ENCODE assay signal across 12 cellular contexts in the genomic region with DNA sequence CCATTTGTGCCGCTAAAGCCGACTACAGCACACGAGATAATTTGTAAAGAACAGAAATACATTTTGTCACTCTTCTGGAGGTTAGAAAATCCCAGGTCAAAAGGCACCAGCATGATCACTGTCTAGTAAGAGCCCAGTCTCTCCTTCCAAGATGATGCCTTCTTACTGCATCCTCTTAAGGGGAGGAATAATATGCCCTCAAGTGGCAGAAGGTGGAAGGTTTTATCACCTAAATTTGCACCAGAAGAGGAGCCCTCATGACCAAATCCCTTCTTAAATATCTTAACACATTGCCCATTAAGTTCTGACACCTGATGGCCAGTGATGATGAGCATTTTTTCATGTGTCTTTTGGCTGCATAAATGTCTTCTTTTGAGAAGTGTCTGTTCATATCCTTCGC.
A peak's percentile ranks its signal among the peaks of the same experiment; 100 is the strongest.
DNase-seq lines count a peak whose midpoint lies in the region; ATAC-seq, FAIRE-seq and TF ChIP-seq lines count a peak whose summit lies in the region.
"Had no signal": no experiment of that assay in that cellular context is flagged by ENCODE, and none has a peak within 500 bp of the region (broad histone marks: within the 10 kb centered on the region; RNA-seq: fewer than 3 reads in every experiment).

No MANE protein-coding gene starts in this region.

- H3K9me2 ChIP-seq in OCI-LY1 (ENCODE audit: low read depth, low read length), result no peaks in the 10 kb centered on the region

- H3K4me2 ChIP-seq in OCI-LY1 (ENCODE audit: low read length), result no peak overlapping the region

- H3K9me3 Mint-ChIP-seq in glutamatergic neuron (ENCODE audit: unreplicated experiment), result no peaks in the 10 kb centered on the region

- H3K27me3 Mint-ChIP-seq in glutamatergic neuron (ENCODE audit: unreplicated experiment), result no peaks in the 10 kb centered on the region

- no peaks in the 10 kb centered on the region for H3F3A ChIP-seq in OCI-LY1 (ENCODE audit: insufficient read depth, low read length)

- H3K4me3 ChIP-seq in OCI-LY1 (ENCODE audit: low read depth, low read length, poor library complexity, severe bottlenecking), result no peak overlapping the region
- H3K4me3 ChIP-seq: HAP-1, spleen had no signal

- H3K27me3 ChIP-seq in OCI-LY1 (ENCODE audit: insufficient read depth, low read length), result no peaks in the 10 kb centered on the region
- H3K27me3 ChIP-seq: spleen had no signal

- no peak overlapping the region for H3K27ac ChIP-seq in OCI-LY1 (ENCODE audit: low read depth, low read length, poor library complexity, severe bottlenecking)
- H3K27ac ChIP-seq: spleen had no signal

- H3K4me3 Mint-ChIP-seq in glutamatergic neuron (ENCODE audit: unreplicated experiment), result no peak overlapping the region

- no peaks in the 10 kb centered on the region for H3K4me1 ChIP-seq in OCI-LY1 (ENCODE audit: insufficient read depth, low read length, severe bottlenecking)
- H3K4me1 ChIP-seq: HAP-1, spleen had no signal

- ATAC-seq in HG02798 (IDR thresholded peaks at IDR 0.05; ENCODE audit: poor library complexity, unreplicated experiment) (peak; percentile 58), GM18519 (IDR thresholded peaks at IDR 0.05; ENCODE audit: low FRiP score, unreplicated experiment) (no peak)

- no peaks in the 10 kb centered on the region for H3K36me3 ChIP-seq in OCI-LY1 (ENCODE audit: insufficient read depth, low read length)
- H3K36me3 ChIP-seq: HAP-1, spleen had no signal

- H3K79me2 ChIP-seq in OCI-LY1 (ENCODE audit: insufficient read depth, low read length), result no peaks in the 10 kb centered on the region

- H3K9ac ChIP-seq in OCI-LY1 (ENCODE audit: low read length), result no peak overlapping the region

- H2AFZ ChIP-seq in OCI-LY1 (ENCODE audit: low read length), result no peak overlapping the region

- no peak overlapping the region for H3K27ac Mint-ChIP-seq in glutamatergic neuron (ENCODE audit: unreplicated experiment)

- no peak for TF ChIP-seq POLR2A in erythroblast (IDR thresholded peaks at IDR 0.05; ENCODE audit: low read length)

- TF ChIP-seq CTCF in D721Med (IDR thresholded peaks at IDR 0.05; ENCODE audit: insufficient read depth, missing control alignments), result peak; percentile 32
- peak; percentile 27; the same call in 1 of the 2 replicates for TF ChIP-seq CTCF in OCI-LY1 (IDR thresholded peaks at IDR 0.05; ENCODE audit: low read length)
- no peak for TF ChIP-seq CTCF in glutamatergic neuron (IDR thresholded peaks at IDR 0.05; ENCODE audit: partially characterized antibody, unreplicated experiment)

- DNase-seq in D721Med (ENCODE audit: insufficient read length, low spot score), result no peak
- peak; percentile 58 to 71 for DNase-seq in erythroblast (lab: John Stamatoyannopoulos, UW)
- DNase-seq in activated CD4-positive, alpha-beta T cell treated with anti-CD3 and anti-CD28 coated beads, Interleukin-2, amount 50 U/mL, for 4 hours, result no peak
- DNase-seq in glutamatergic neuron, result no peak
- DNase-seq in NCI-H526 treated with DMSO at 0.1 percent for 48 hours (lab: John Stamatoyannopoulos, UW), result no peak
- DNase-seq: COR-L47, hippocampal formation, spleen had no signal

- no peaks in the 10 kb centered on the region for H3K9me3 ChIP-seq in OCI-LY1 (ENCODE audit: low read length)
- H3K9me3 ChIP-seq: HAP-1, spleen had no signal

- H3K4me1 Mint-ChIP-seq in glutamatergic neuron (ENCODE audit: low read depth, unreplicated experiment), result no peaks in the 10 kb centered on the region

- H3K36me3 Mint-ChIP-seq in glutamatergic neuron (ENCODE audit: unreplicated experiment), result no peaks in the 10 kb centered on the region

- no peaks in the 10 kb centered on the region for H4K20me1 ChIP-seq in OCI-LY1 (ENCODE audit: insufficient read depth, low read length)

- FAIRE-seq in D721Med (lab: Jason Lieb, UNC), result no peak

Comparison
In these comparisons a context has a peak if more than half of its experiments do, and no peak if none do; other contexts are left out.
1. DNase-seq: peak in erythroblast (2 of 2); none in D721Med (single experiment), activated CD4-positive, alpha-beta T cell treated with anti-CD3 and anti-CD28 coated beads, Interleukin-2, amount 50 U/mL, for 4 hours (0 of 2), glutamatergic neuron (single experiment) and NCI-H526 treated with DMSO at 0.1 percent for 48 hours (single experiment).